ENCODE assay signal across 8 cellular contexts in the genomic region with DNA sequence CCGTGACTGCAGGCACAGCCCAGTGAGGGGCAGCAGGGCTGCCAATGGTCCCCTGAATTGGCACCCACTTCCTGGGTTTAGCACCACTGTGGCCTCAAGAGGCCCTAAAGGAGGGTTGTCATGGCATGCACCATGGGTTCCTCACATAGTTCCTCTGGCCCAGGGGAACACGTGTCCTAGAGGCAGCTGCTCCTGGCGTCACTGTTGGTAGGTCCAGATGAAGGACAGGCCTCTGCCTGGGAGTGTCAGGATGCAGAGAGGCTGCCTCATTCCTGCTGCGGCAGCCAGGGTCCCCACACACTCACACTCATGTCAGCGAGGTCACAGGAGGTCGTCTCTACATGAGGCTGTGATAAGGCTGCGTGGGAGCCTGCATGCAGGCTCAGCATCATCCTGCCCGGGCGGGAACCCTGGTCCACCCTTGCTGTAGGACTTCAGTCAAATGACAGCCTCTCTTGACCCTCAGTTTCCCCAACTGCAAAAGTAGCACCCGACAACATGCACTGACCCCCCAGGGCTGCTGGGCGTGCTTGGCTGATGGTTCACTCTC. TPM values are rescaled to one million over a fixed set of nuclear protein-coding genes. Genes with fewer than 3 reads are reported as not detected.
DNase-seq lines count a peak whose midpoint lies in the region; ATAC-seq and TF ChIP-seq lines count a peak whose summit lies in the region.

No MANE protein-coding gene starts in this region.

- H3K27me3 Mint-ChIP-seq in CD4-positive, alpha-beta memory T cell, result no peaks in the 10 kb centered on the region
- H3K27me3 Mint-ChIP-seq in neural progenitor cell (ENCODE audit: insufficient read depth, low read depth), result peaks cover 6% of the 10 kb centered on the region

- no peak overlapping the region for H3K27ac ChIP-seq in CD4-positive, alpha-beta memory T cell (ENCODE audit: low read depth, low read length)
- H3K27ac ChIP-seq in KMS-11 (no peak overlapping the region), duodenal mucosa (ENCODE audit: low read depth, low read length) (no peak overlapping the region), neural progenitor cell (no peak overlapping the region), RWPE1 (no peak overlapping the region)

- H3F3A ChIP-seq in neural progenitor cell (ENCODE audit: low read depth), result no peaks in the 10 kb centered on the region

- H3K4me2 ChIP-seq in KMS-11 (peak overlapping the region; percentile 96), neural progenitor cell (peak overlapping the region; percentile 74)

- POLR2A ChIA-PET in CD4-positive, alpha-beta memory T cell (lab: Charles Lee; ENCODE audit: partially characterized antibody), result interaction anchor here (1.1 to 3.3 kb wide), 2 partner anchors 27 to 88 kb away, joined by 3 to 16 read pairs; a partner anchor contains a TSS
- POLR2A ChIA-PET in RWPE1 (lab: Yijun Ruan, JAX; ENCODE audit: low non-redundant PET), result no interaction called here

- no peaks in the 10 kb centered on the region for H4K20me1 ChIP-seq in KMS-11 (ENCODE audit: insufficient read depth)
- H4K20me1 ChIP-seq in neural progenitor cell (ENCODE audit: low read depth), result no peaks in the 10 kb centered on the region

- intact Hi-C loops in CD4-positive, alpha-beta memory T cell (cut with micrococcal nuclease), result loop anchor here (1.0 to 2.0 kb wide), 8 partner anchors 26 to 330 kb away; a partner anchor contains a TSS

- DNase-seq in CD4-positive, alpha-beta memory T cell, result no peak
- DNase-seq in neural progenitor cell (ENCODE audit: low spot score) (no peak), CD1c-positive myeloid dendritic cell (ENCODE audit: extremely low spot score) (no peak), RWPE1 (ENCODE audit: low spot score) (no peak), NCI-H510A treated with DMSO at 0.1 percent for 48 hours (lab: John Stamatoyannopoulos, UW) (no peak)

- no peak for ATAC-seq in HG03521 (IDR thresholded peaks at IDR 0.05; ENCODE audit: unreplicated experiment)

- TF ChIP-seq CTCF in KMS-11 (conservative IDR thresholded peaks at IDR 0.05; ENCODE audit: low read depth, low read length), result no peak
- TF ChIP-seq CTCF in neural progenitor cell (IDR thresholded peaks at IDR 0.05), result no peak
- TF ChIP-seq CTCF in RWPE1 (conservative IDR thresholded peaks at IDR 0.05; ENCODE audit: low read depth), result no peak

- peaks cover 7 to 19% (median 16%) of the 10 kb centered on the region in 4 donors for H3K4me1 Mint-ChIP-seq in CD4-positive, alpha-beta memory T cell
- H3K4me1 Mint-ChIP-seq in neural progenitor cell, result peaks cover 26% of the 10 kb centered on the region

- H3K36me3 ChIP-seq in CD4-positive, alpha-beta memory T cell (ENCODE audit: insufficient read depth, low read length), result no peaks in the 10 kb centered on the region
- H3K36me3 ChIP-seq in KMS-11 (ENCODE audit: insufficient read depth) (no peaks in the 10 kb centered on the region), duodenal mucosa (ENCODE audit: control insufficient read depth in 1 of 2, insufficient read depth in 2 of 2, low read length in 2 of 2) (no peaks in the 10 kb centered on the region), neural progenitor cell (no peaks in the 10 kb centered on the region)

- H3K4me1 ChIP-seq in CD4-positive, alpha-beta memory T cell (ENCODE audit: insufficient read depth, low read length), result peaks cover 10% of the 10 kb centered on the region
- H3K4me1 ChIP-seq in KMS-11 (ENCODE audit: low read depth, poor library complexity, severe bottlenecking) (peaks cover 8% of the 10 kb centered on the region), duodenal mucosa (ENCODE audit: control insufficient read depth in 1 of 2, insufficient read depth in 2 of 2, low read length in 2 of 2) (peaks cover 10 to 15% of the 10 kb centered on the region in 2 donors), neural progenitor cell (peaks cover 11% of the 10 kb centered on the region)

- H3K27me3 ChIP-seq in CD4-positive, alpha-beta memory T cell (ENCODE audit: insufficient read depth, low read length), result no peaks in the 10 kb centered on the region
- H3K27me3 ChIP-seq in KMS-11 (ENCODE audit: insufficient read depth, low read depth) (no peaks in the 10 kb centered on the region), duodenal mucosa (ENCODE audit: control insufficient read depth in 1 of 2, insufficient read depth in 2 of 2, low read length in 2 of 2) (no peaks in the 10 kb centered on the region), neural progenitor cell (no peaks in the 10 kb centered on the region)

- H2AFZ ChIP-seq in KMS-11 (ENCODE audit: low read depth), result peak overlapping the region; percentile 95; the same call in 1 of the 2 replicates
- H2AFZ ChIP-seq in neural progenitor cell (replicated peaks), result no peak overlapping the region

- H3K4me3 ChIP-seq in CD4-positive, alpha-beta memory T cell (ENCODE audit: low read length in 2 of 2), result peak overlapping the region; percentile 21 to 77
- H3K4me3 ChIP-seq in KMS-11 (IDR thresholded peaks at IDR 0.05; ENCODE audit: insufficient read depth, low read depth, low read length) (no peak overlapping the region), duodenal mucosa (ENCODE audit: low read depth in 1 of 2, low read length in 2 of 2) (peak overlapping the region; percentile 85 to 87), neural progenitor cell (no peak overlapping the region)

- H3K9me3 ChIP-seq in CD4-positive, alpha-beta memory T cell (ENCODE audit: control insufficient read depth in 1 of 2, low read length in 2 of 2), result no peaks in the 10 kb centered on the region
- H3K9me3 ChIP-seq in duodenal mucosa (ENCODE audit: control insufficient read depth in 1 of 2, low read length in 2 of 2) (no peaks in the 10 kb centered on the region), neural progenitor cell (ENCODE audit: low read depth) (no peaks in the 10 kb centered on the region)

- H3K36me3 Mint-ChIP-seq in CD4-positive, alpha-beta memory T cell, result no peaks in the 10 kb centered on the region
- no peaks in the 10 kb centered on the region for H3K36me3 Mint-ChIP-seq in neural progenitor cell

- H3K9me3 Mint-ChIP-seq in CD4-positive, alpha-beta memory T cell, result no peaks in the 10 kb centered on the region
- H3K9me3 Mint-ChIP-seq in neural progenitor cell, result no peaks in the 10 kb centered on the region

- no peak overlapping the region for H3K9ac ChIP-seq in KMS-11
- peak overlapping the region; percentile 67 to 69 for H3K9ac ChIP-seq in duodenal mucosa (ENCODE audit: low read depth in 1 of 2, low read length in 2 of 2)
- no peak overlapping the region for H3K9ac ChIP-seq in neural progenitor cell

- CTCF ChIA-PET in CD4-positive, alpha-beta memory T cell (lab: Charles Lee; ENCODE audit: partially characterized antibody), result interaction anchor here (1.1 to 2.4 kb wide), 9 partner anchors 28 to 330 kb away, joined by 3 to 11 read pairs (median 5); a partner anchor contains a TSS
- CTCF ChIA-PET in RWPE1 (lab: Yijun Ruan, JAX), result interaction anchor here (0.7 kb wide), 1 partner anchor 32 kb away, joined by 4 read pairs; no protein-coding TSS in a partner anchor

- peak overlapping the region in 7 of 8 donors; percentile 90 to 96 (median 93) for H3K4me3 Mint-ChIP-seq in CD4-positive, alpha-beta memory T cell
- peak overlapping the region; percentile 62 for H3K4me3 Mint-ChIP-seq in neural progenitor cell

- H3K79me2 ChIP-seq in KMS-11 (ENCODE audit: insufficient read depth, low read depth), result no peaks in the 10 kb centered on the region
- H3K79me2 ChIP-seq in neural progenitor cell (ENCODE audit: low read depth), result no peaks in the 10 kb centered on the region

- H3K27ac Mint-ChIP-seq in CD4-positive, alpha-beta memory T cell, result peak overlapping the region; percentile 90 to 96 (median 94)
- H3K27ac Mint-ChIP-seq in neural progenitor cell, result no peak overlapping the region

RNA-seq across cellular contexts. Expression of a gene that starts 26.1 kb away (rescaled TPM):
- 10 to 100 TPM; 49.3 to 50.8 TPM for total RNA-seq in CD4-positive, alpha-beta memory T cell
- 10 to 100 TPM; 19.8 to 27.8 TPM for polyA plus RNA-seq in CD4-positive, alpha-beta memory T cell
- 18.5 and 22.7 TPM in 2 replicates for total RNA-seq in neural progenitor cell (ENCODE audit: low replicate concordance)

RNA-seq across cellular contexts. Expression of a gene that starts 58.3 kb away (rescaled TPM):
- total RNA-seq in CD4-positive, alpha-beta memory T cell, result 10 to 100 TPM; 25.3 to 28.4 TPM
- polyA plus RNA-seq in CD4-positive, alpha-beta memory T cell, result 10 to 100 TPM; 21.2 to 23.8 TPM
- total RNA-seq in neural progenitor cell (ENCODE audit: low replicate concordance), result 17.0 and 17.2 TPM in 2 replicates

Comparison
In these comparisons a context has a peak if more than half of its experiments do, and no peak if none do; other contexts are left out.
1. H3K4me3 ChIP-seq: peak in CD4-positive, alpha-beta memory T cell (2 of 2) and duodenal mucosa (2 of 2); none in KMS-11 (single experiment) and neural progenitor cell (single experiment).
2. H3K9ac ChIP-seq: peak in duodenal mucosa (2 of 2); none in KMS-11 (single experiment) and neural progenitor cell (single experiment).